Comparison of ENCODE assay signal across 2 cellular contexts in the genomic region with DNA sequence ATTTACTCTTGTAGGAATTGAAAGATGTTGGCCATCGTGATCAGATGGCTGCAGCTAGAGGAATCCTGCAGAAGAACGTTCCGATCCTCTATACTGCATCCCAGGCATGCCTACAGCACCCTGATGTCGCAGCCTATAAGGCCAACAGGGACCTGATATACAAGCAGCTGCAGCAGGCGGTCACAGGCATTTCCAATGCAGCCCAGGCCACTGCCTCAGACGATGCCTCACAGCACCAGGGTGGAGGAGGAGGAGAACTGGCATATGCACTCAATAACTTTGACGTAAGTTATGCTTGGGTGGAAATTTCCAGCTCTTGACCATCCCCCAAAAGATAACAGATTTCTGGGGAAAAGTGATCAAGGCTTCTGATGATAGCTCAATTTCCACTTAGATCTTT.
TF ChIP-seq lines count a peak whose summit lies in the region.

No MANE protein-coding gene starts in this region.

TF ChIP-seq in SK-N-SH treated with all-trans-retinoic acid at 6 μM for 48 hours, 23 proteins besides CTCF, POLR2A, EP300 and RAD21 (continued from another document):
- TF ChIP-seq, protein P1, sequence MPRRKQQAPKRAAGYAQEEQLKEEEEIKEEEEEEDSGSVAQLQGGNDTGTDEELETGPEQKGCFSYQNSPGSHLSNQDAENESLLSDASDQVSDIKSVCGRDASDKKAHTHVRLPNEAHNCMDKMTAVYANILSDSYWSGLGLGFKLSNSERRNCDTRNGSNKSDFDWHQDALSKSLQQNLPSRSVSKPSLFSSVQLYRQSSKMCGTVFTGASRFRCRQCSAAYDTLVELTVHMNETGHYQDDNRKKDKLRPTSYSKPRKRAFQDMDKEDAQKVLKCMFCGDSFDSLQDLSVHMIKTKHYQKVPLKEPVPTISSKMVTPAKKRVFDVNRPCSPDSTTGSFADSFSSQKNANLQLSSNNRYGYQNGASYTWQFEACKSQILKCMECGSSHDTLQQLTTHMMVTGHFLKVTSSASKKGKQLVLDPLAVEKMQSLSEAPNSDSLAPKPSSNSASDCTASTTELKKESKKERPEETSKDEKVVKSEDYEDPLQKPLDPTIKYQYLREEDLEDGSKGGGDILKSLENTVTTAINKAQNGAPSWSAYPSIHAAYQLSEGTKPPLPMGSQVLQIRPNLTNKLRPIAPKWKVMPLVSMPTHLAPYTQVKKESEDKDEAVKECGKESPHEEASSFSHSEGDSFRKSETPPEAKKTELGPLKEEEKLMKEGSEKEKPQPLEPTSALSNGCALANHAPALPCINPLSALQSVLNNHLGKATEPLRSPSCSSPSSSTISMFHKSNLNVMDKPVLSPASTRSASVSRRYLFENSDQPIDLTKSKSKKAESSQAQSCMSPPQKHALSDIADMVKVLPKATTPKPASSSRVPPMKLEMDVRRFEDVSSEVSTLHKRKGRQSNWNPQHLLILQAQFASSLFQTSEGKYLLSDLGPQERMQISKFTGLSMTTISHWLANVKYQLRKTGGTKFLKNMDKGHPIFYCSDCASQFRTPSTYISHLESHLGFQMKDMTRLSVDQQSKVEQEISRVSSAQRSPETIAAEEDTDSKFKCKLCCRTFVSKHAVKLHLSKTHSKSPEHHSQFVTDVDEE (CRISPR knock-in tag; IDR thresholded peaks at IDR 0.05), result no peak
- TF ChIP-seq ZNF8 (CRISPR knock-in tag; IDR thresholded peaks at IDR 0.05) (no peak), PPARA (CRISPR knock-in tag; IDR thresholded peaks at IDR 0.05; ENCODE audit: borderline replicate concordance) (no peak), RARB (CRISPR knock-in tag; IDR thresholded peaks at IDR 0.05) (no peak), GLIS3 (CRISPR knock-in tag; IDR thresholded peaks at IDR 0.05) (no peak), ISL1 (CRISPR knock-in tag; IDR thresholded peaks at IDR 0.05) (no peak), ZC3H10 (CRISPR knock-in tag; IDR thresholded peaks at IDR 0.05) (no peak)
- TF ChIP-seq, protein P2, sequence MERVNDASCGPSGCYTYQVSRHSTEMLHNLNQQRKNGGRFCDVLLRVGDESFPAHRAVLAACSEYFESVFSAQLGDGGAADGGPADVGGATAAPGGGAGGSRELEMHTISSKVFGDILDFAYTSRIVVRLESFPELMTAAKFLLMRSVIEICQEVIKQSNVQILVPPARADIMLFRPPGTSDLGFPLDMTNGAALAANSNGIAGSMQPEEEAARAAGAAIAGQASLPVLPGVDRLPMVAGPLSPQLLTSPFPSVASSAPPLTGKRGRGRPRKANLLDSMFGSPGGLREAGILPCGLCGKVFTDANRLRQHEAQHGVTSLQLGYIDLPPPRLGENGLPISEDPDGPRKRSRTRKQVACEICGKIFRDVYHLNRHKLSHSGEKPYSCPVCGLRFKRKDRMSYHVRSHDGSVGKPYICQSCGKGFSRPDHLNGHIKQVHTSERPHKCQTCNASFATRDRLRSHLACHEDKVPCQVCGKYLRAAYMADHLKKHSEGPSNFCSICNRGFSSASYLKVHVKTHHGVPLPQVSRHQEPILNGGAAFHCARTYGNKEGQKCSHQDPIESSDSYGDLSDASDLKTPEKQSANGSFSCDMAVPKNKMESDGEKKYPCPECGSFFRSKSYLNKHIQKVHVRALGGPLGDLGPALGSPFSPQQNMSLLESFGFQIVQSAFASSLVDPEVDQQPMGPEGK (CRISPR knock-in tag; IDR thresholded peaks at IDR 0.05; ENCODE audit: borderline replicate concordance), result no peak
- TF ChIP-seq, protein P3, sequence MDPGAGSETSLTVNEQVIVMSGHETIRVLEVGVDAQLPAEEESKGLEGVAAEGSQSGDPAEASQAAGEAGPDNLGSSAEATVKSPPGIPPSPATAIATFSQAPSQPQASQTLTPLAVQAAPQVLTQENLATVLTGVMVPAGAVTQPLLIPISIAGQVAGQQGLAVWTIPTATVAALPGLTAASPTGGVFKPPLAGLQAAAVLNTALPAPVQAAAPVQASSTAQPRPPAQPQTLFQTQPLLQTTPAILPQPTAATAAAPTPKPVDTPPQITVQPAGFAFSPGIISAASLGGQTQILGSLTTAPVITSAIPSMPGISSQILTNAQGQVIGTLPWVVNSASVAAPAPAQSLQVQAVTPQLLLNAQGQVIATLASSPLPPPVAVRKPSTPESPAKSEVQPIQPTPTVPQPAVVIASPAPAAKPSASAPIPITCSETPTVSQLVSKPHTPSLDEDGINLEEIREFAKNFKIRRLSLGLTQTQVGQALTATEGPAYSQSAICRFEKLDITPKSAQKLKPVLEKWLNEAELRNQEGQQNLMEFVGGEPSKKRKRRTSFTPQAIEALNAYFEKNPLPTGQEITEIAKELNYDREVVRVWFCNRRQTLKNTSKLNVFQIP (CRISPR knock-in tag; IDR thresholded peaks at IDR 0.05; ENCODE audit: borderline replicate concordance, low read depth), result no peak
- TF ChIP-seq, protein P4, sequence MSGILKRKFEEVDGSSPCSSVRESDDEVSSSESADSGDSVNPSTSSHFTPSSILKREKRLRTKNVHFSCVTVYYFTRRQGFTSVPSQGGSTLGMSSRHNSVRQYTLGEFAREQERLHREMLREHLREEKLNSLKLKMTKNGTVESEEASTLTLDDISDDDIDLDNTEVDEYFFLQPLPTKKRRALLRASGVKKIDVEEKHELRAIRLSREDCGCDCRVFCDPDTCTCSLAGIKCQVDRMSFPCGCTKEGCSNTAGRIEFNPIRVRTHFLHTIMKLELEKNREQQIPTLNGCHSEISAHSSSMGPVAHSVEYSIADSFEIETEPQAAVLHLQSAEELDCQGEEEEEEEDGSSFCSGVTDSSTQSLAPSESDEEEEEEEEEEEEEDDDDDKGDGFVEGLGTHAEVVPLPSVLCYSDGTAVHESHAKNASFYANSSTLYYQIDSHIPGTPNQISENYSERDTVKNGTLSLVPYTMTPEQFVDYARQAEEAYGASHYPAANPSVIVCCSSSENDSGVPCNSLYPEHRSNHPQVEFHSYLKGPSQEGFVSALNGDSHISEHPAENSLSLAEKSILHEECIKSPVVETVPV (CRISPR knock-in tag; IDR thresholded peaks at IDR 0.05), result no peak

TF ChIP-seq in SK-N-SH, 30 proteins besides CTCF, POLR2A, EP300 and RAD21 (continued from another document):
- no peak for TF ChIP-seq FOSL2 (IDR thresholded peaks at IDR 0.05; ENCODE audit: borderline replicate concordance, low read depth)
